8 cellular contexts compared by ENCODE assay signal in genomic region chr7:45111298-45112223, GRCh38. TPM values are rescaled to one million over a fixed set of nuclear protein-coding genes. Genes with fewer than 3 reads are reported as not detected.
A peak's percentile ranks its signal among the peaks of the same experiment; 100 is the strongest.
DNase-seq lines count a peak whose midpoint lies in the region; ATAC-seq and TF ChIP-seq lines count a peak whose summit lies in the region.

Gene TBRG4 (minus strand): TSS chr7:45111697. CDS start chr7:45109237, 2,460 bp downstream.

- H3K27me3 Mint-ChIP-seq in activated CD4-positive, alpha-beta T cell treated with anti-CD3 and anti-CD28 coated beads for 36 hours: peaks cover 2% of the 10 kb centered on the region

- POLR2A ChIA-PET in BJ (lab: Charles Lee): no interaction called here
- POLR2A ChIA-PET in activated CD4-positive, alpha-beta T cell treated with anti-CD3 and anti-CD28 coated beads for 36 hours (lab: Charles Lee): interaction anchor here (0.9 to 1.7 kb wide), 5 partner anchors 24 to 263 kb away, joined by 3 to 12 read pairs (median 7); partner anchors contain the start of gene H2AZ2

- peak within 1 kb of the TSS; percentile 96 for H3K27ac Mint-ChIP-seq in activated CD4-positive, alpha-beta T cell treated with anti-CD3 and anti-CD28 coated beads for 36 hours

- H3K27me3 ChIP-seq in BJ (ENCODE audit: control insufficient read depth, insufficient read depth, low read length): peaks cover 2% of the 10 kb centered on the region
- peaks cover 5% of the 10 kb centered on the region for H3K27me3 ChIP-seq in kidney epithelial cell (ENCODE audit: control insufficient read depth, insufficient read depth, low read length)

- H3K36me3 Mint-ChIP-seq in activated CD4-positive, alpha-beta T cell treated with anti-CD3 and anti-CD28 coated beads for 36 hours (ENCODE audit: low read depth): peaks cover 41% of the 10 kb centered on the region

- H3K4me1 Mint-ChIP-seq in activated CD4-positive, alpha-beta T cell treated with anti-CD3 and anti-CD28 coated beads for 36 hours: peaks cover 35% of the 10 kb centered on the region

- intact Hi-C loops in activated CD4-positive, alpha-beta T cell treated with anti-CD3 and anti-CD28 coated beads for 36 hours (cut with DNase I, micrococcal nuclease): loop anchor here (1.0 to 2.0 kb wide), 16 partner anchors 25 to 658 kb away; partner anchors contain the start of genes H2AZ2 (in 2 of the 2), OGDH (in 2 of the 2), CCM2 (in 1 of the 2) and DDX56 (in 1 of the 2)

- TF ChIP-seq CTCF in BJ (IDR thresholded peaks at IDR 0.05; ENCODE audit: insufficient read depth, low read depth, low read length): peak; percentile 51
- peak; percentile 44 for TF ChIP-seq CTCF in choroid plexus epithelial cell (conservative IDR thresholded peaks at IDR 0.05; ENCODE audit: low read depth, low read length)
- peak; percentile 33 for TF ChIP-seq CTCF in kidney epithelial cell (IDR thresholded peaks at IDR 0.05; ENCODE audit: insufficient read depth, low read length, poor library complexity, severe bottlenecking)

- H3K36me3 ChIP-seq in BJ (ENCODE audit: control insufficient read depth, insufficient read depth, low read length): peaks cover 18% of the 10 kb centered on the region
- peaks cover 5% of the 10 kb centered on the region for H3K36me3 ChIP-seq in kidney epithelial cell (ENCODE audit: control insufficient read depth, insufficient read depth, low read length)

- CTCF ChIA-PET in BJ (lab: Yijun Ruan, JAX): interaction anchor here (0.5 to 3.0 kb wide), 5 partner anchors 23 to 194 kb away, joined by 3 to 11 read pairs (median 4); no protein-coding TSS in a partner anchor
- CTCF ChIA-PET in activated CD4-positive, alpha-beta T cell treated with anti-CD3 and anti-CD28 coated beads for 36 hours (lab: Charles Lee): interaction anchor here (0.6 to 6.9 kb wide), 13 partner anchors 9 to 522 kb away, joined by 3 to 37 read pairs (median 3); no protein-coding TSS in a partner anchor

- peak; percentile 90 for ATAC-seq in HG03442 (IDR thresholded peaks at IDR 0.05; ENCODE audit: unreplicated experiment)
- peak; percentile 95 for ATAC-seq in activated CD4-positive, alpha-beta T cell treated with anti-CD3 and anti-CD28 coated beads for 36 hours

- H3K4me3 ChIP-seq in BJ (ENCODE audit: low read depth, low read length): peak within 1 kb of the TSS; percentile 96
- H3K4me3 ChIP-seq in choroid plexus epithelial cell (ENCODE audit: low read depth, low read length): peak within 1 kb of the TSS; percentile 99
- H3K4me3 ChIP-seq in kidney epithelial cell (ENCODE audit: low read depth, low read length): peak within 1 kb of the TSS; percentile 97

- no peaks in the 10 kb centered on the region for H3K9me3 Mint-ChIP-seq in activated CD4-positive, alpha-beta T cell treated with anti-CD3 and anti-CD28 coated beads for 36 hours (ENCODE audit: low read depth)

- peak within 1 kb of the TSS; percentile 94 for H3K4me3 Mint-ChIP-seq in activated CD4-positive, alpha-beta T cell treated with anti-CD3 and anti-CD28 coated beads for 36 hours

- DNase-seq in BJ (ENCODE audit: low read depth) (peak; percentile 61), GM19238 (ENCODE audit: insufficient read length, low spot score) (peak; percentile 92), NCI-H510A treated with DMSO at 0.1 percent for 48 hours (lab: John Stamatoyannopoulos, UW) (peak; percentile 85), choroid plexus epithelial cell (ENCODE audit: low read depth) (peak; percentile 93), kidney epithelial cell (ENCODE audit: low read depth) (peak; percentile 59)
- peak; percentile 97 for DNase-seq in activated CD4-positive, alpha-beta T cell treated with anti-CD3 and anti-CD28 coated beads for 36 hours
- DNase-seq in stimulated activated CD4-positive, alpha-beta T cell treated with anti-CD3 and anti-CD28 coated beads, Interleukin-15, amount 100 ng/mL, for 48 hours (ENCODE audit: low read depth in 2 of 2): peak; percentile 86 to 95

RNA-seq across cellular contexts. Expression of gene TBRG4, which starts in this region (rescaled TPM):
- 55.0 and 75.5 TPM in 2 replicates for polyA plus RNA-seq in BJ (2011; rRNA removed)
- 67.3 and 96.3 TPM in 2 replicates for polyA minus RNA-seq in BJ (2011; rRNA and poly(A)+ RNA removed)
- 100 to 1,000 TPM; 158 to 163 TPM for total RNA-seq in activated CD4-positive, alpha-beta T cell treated with anti-CD3 and anti-CD28 coated beads for 36 hours
- 71.7 and 84.3 TPM in 2 replicates for total RNA-seq in kidney epithelial cell

Comparison
In these comparisons a context has a peak if more than half of its experiments do, and no peak if none do; other contexts are left out.
1. Peak in every context shown above with its lines: DNase-seq, ATAC-seq and H3K4me3 ChIP-seq.